12 cellular contexts compared by ENCODE assay signal in the genomic region with DNA sequence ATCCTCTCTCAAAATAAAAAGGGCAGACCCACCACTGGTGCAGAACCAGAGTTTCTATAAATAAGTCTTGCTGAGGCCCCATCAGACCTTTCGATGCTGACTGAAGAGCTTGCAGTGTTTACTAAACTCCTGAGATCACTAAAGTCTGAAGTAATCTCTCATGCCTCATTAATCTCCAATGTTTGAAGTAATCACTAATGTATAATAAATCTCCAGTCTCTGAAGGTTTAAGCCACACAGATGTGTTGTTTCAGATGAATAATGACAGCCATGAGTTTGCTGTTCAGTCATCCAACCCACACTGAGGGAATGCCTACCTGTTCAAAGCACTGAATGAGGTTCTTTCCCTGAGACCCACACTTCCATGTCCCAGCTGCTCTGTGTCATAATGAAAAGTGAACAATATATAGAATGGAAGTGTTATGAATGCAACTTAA. TPM values are rescaled to one million over a fixed set of nuclear protein-coding genes. Genes with fewer than 3 reads are reported as not detected.
DNase-seq lines count a peak whose midpoint lies in the region; ATAC-seq, FAIRE-seq and TF ChIP-seq lines count a peak whose summit lies in the region.
"Had no signal": no experiment of that assay in that cellular context is flagged by ENCODE, and none has a peak within 500 bp of the region (broad histone marks: within the 10 kb centered on the region; RNA-seq: fewer than 3 reads in every experiment).

No MANE protein-coding gene starts in this region.

- DNase-seq in GM12865 (ENCODE audit: low read depth) (peak; percentile 64), RCC 7860 (ENCODE audit: low spot score) (peak; percentile 56), AML-193 (lab: John Stamatoyannopoulos, UW) (no peak), heart right ventricle (no peak), midbrain (lab: John Stamatoyannopoulos, UW) (no peak), RKO (ENCODE audit: low spot score) (no peak)
- DNase-seq: CD8-positive, alpha-beta memory T cell; cerebellar nuclear complex; SK-N-SH had no signal

- TF ChIP-seq CTCF in GM12865 (IDR thresholded peaks at IDR 0.05; ENCODE audit: insufficient read depth, low read depth, low read length, missing control alignments) (no peak), heart right ventricle (IDR thresholded peaks at IDR 0.05) (no peak)

- no peaks in the 10 kb centered on the region for H3K27me3 ChIP-seq in heart right ventricle

- H3K36me3 ChIP-seq in heart right ventricle, result no peaks in the 10 kb centered on the region

- no peaks in the 10 kb centered on the region for H3K4me1 ChIP-seq in heart right ventricle

- H3K27ac ChIP-seq in heart right ventricle, result no peak overlapping the region

- intact Hi-C loops in heart right ventricle (cut with DNase I), result no loop called here

- ATAC-seq in GM21529 (IDR thresholded peaks at IDR 0.05; ENCODE audit: unreplicated experiment) (peak; percentile 82), HG03460 (IDR thresholded peaks at IDR 0.05; ENCODE audit: unreplicated experiment) (peak; percentile 64), heart right ventricle (no peak)

- H3K9me3 ChIP-seq in heart right ventricle, result no peaks in the 10 kb centered on the region
- H3K9me3 ChIP-seq: SK-N-SH had no signal

- H3K4me3 ChIP-seq in GM12865 (ENCODE audit: low read depth, low read length) (no peak overlapping the region), heart right ventricle (no peak overlapping the region)

- peak; percentile 85 for FAIRE-seq in RCC 7860 (lab: Jason Lieb, UNC)

- whole genome bisulfite sequencing in heart right ventricle, 2 donors, result 31 to 60% methylated on average over 1 of the region's 1 CpG

RNA-seq across cellular contexts. Expression of gene DEUP1, which starts 50.6 kb away (rescaled TPM):
- total RNA-seq in heart right ventricle, result under 1 TPM in 1 of 10 donors, not detected in 9; 0.76 TPM
- not detected for polyA plus RNA-seq in heart right ventricle
- total RNA-seq: CD8-positive, alpha-beta memory T cell; subcutaneous adipose tissue had no signal
- polyA plus RNA-seq: CD8-positive, alpha-beta memory T cell; SK-N-SH had no signal

Comparison
In these comparisons a context has a peak if more than half of its experiments do, and no peak if none do; other contexts are left out.
1. DNase-seq: peak in GM12865 (single experiment) and RCC 7860 (single experiment); none in AML-193 (0 of 2), heart right ventricle (0 of 2), midbrain (single experiment) and RKO (single experiment).
2. ATAC-seq: peak in GM21529 (single experiment) and HG03460 (single experiment); none in heart right ventricle (0 of 8).